Comparison of ENCODE assay signal across 20 cellular contexts in genomic region chr6:10745116-10745515, GRCh38. TPM values are rescaled to one million over a fixed set of nuclear protein-coding genes. Genes with fewer than 3 reads are reported as not detected.
A peak's percentile ranks its signal among the peaks of the same experiment; 100 is the strongest.
DNase-seq lines count a peak whose midpoint lies in the region; ATAC-seq and TF ChIP-seq lines count a peak whose summit lies in the region.
"Had no signal": no experiment of that assay in that cellular context is flagged by ENCODE, and none has a peak within 500 bp of the region (broad histone marks: within the 10 kb centered on the region; RNA-seq: fewer than 3 reads in every experiment).

No MANE protein-coding gene starts in this region.

- no TSS peak for BruUV-seq in Panc1 (replicated peaks; lab: Mats Ljungman, UMichigan)

- H3K9me3 Mint-ChIP-seq in T-helper 1 cell treated with Interleukin-12 subunit alpha and Interleukin-12 subunit beta and Interleukin-4 antibody, amounts not matched to agents 30 μg/mL and 1 μg/mL, for 36 hours: no peaks in the 10 kb centered on the region
- H3K9me3 Mint-ChIP-seq in CD4-positive, CD25-positive, alpha-beta regulatory T cell: no peaks in the 10 kb centered on the region
- no peaks in the 10 kb centered on the region for H3K9me3 Mint-ChIP-seq in memory B cell
- H3K9me3 Mint-ChIP-seq: IgD-negative memory B cell had no signal

- H3K36me3 Mint-ChIP-seq in T-helper 1 cell treated with Interleukin-12 subunit alpha and Interleukin-12 subunit beta and Interleukin-4 antibody, amounts not matched to agents 30 μg/mL and 1 μg/mL, for 36 hours (ENCODE audit: low read depth): peaks cover 5% of the 10 kb centered on the region
- peaks cover 8% of the 10 kb centered on the region for H3K36me3 Mint-ChIP-seq in CD4-positive, CD25-positive, alpha-beta regulatory T cell
- no peaks in the 10 kb centered on the region for H3K36me3 Mint-ChIP-seq in memory B cell
- H3K36me3 Mint-ChIP-seq: IgD-negative memory B cell had no signal

- in situ Hi-C loops in Panc1 (cut with HindIII; ENCODE audit: low pct_unique_long_range_greater_than_20kb, low sequenced_read_pairs): no loop called here

- H3K36me3 ChIP-seq in CD4-positive, CD25-positive, alpha-beta regulatory T cell (ENCODE audit: control insufficient read depth, insufficient read depth, low read length): peaks cover 6% of the 10 kb centered on the region
- peaks cover 5% of the 10 kb centered on the region; the same call in 1 of the 2 replicates for H3K36me3 ChIP-seq in Panc1 (ENCODE audit: control insufficient read depth, insufficient read depth, low read length)

- TF ChIP-seq CTCF in Panc1 (IDR thresholded peaks at IDR 0.05): no peak

- intact Hi-C loops in Panc1 (cut with micrococcal nuclease; ENCODE audit: unreplicated experiment): no loop called here

- no peaks in the 10 kb centered on the region for H3K9me3 ChIP-seq in CD4-positive, CD25-positive, alpha-beta regulatory T cell (ENCODE audit: control insufficient read depth in 2 of 2, low read length in 2 of 2)
- no peaks in the 10 kb centered on the region for H3K9me3 ChIP-seq in Panc1 (ENCODE audit: control insufficient read depth, insufficient read depth, low read depth, low read length)

- H3K27ac Mint-ChIP-seq in T-helper 1 cell treated with Interleukin-12 subunit alpha and Interleukin-12 subunit beta and Interleukin-4 antibody, amounts not matched to agents 30 μg/mL and 1 μg/mL, for 36 hours: peak overlapping the region; percentile 74
- peak overlapping the region in 1 of 3 donors; percentile 50 for H3K27ac Mint-ChIP-seq in CD4-positive, CD25-positive, alpha-beta regulatory T cell
- H3K27ac Mint-ChIP-seq in memory B cell: no peak overlapping the region

- no peak overlapping the region for H3K27ac ChIP-seq in CD4-positive, CD25-positive, alpha-beta regulatory T cell (ENCODE audit: insufficient read depth, low read length, poor library complexity, severe bottlenecking)
- peak overlapping the region; percentile 15; the same call in 1 of the 2 replicates for H3K27ac ChIP-seq in Panc1 (ENCODE audit: low read length)
- H3K27ac ChIP-seq: 22Rv1 had no signal

- no peaks in the 10 kb centered on the region for H3K27me3 ChIP-seq in CD4-positive, CD25-positive, alpha-beta regulatory T cell (ENCODE audit: control insufficient read depth, insufficient read depth, low read length)
- H3K27me3 ChIP-seq in Panc1 (ENCODE audit: control insufficient read depth, insufficient read depth, low read length): no peaks in the 10 kb centered on the region

- POLR2A ChIA-PET in Panc1 (lab: Charles Lee): no interaction called here

- H3K4me1 ChIP-seq in CD4-positive, CD25-positive, alpha-beta regulatory T cell (ENCODE audit: control insufficient read depth, insufficient read depth, low read length, poor library complexity, severe bottlenecking): peaks cover 32% of the 10 kb centered on the region
- peaks cover 30% of the 10 kb centered on the region for H3K4me1 ChIP-seq in Panc1 (ENCODE audit: control insufficient read depth, insufficient read depth, low read length)

- H3K4me3 ChIP-seq in CD4-positive, CD25-positive, alpha-beta regulatory T cell (ENCODE audit: low read depth, low read length): no peak overlapping the region
- no peak overlapping the region for H3K4me3 ChIP-seq in Panc1 (ENCODE audit: low read depth in 2 of 2, low read length in 2 of 2)
- H3K4me3 ChIP-seq: GM12878 had no signal

- no peak for ATAC-seq in CD4-positive, CD25-positive, alpha-beta regulatory T cell (ENCODE audit: low read depth in 2 of 2)
- no peak for ATAC-seq in Panc1
- no peak for ATAC-seq in memory B cell (ENCODE audit: low read depth)
- ATAC-seq: GM12878, HCT116, Right ventricle myocardium inferior had no signal

- DNase-seq in T-helper 1 cell (no peak), Panc1 (ENCODE audit: low read depth, low spot score) (no peak), memory B cell (ENCODE audit: low spot score in 2 of 2) (no peak), NCI-H69 (lab: John Stamatoyannopoulos, UW) (no peak), NCI-H82 (lab: John Stamatoyannopoulos, UW) (no peak)
- DNase-seq in CD4-positive, CD25-positive, alpha-beta regulatory T cell: no peak
- no peak for DNase-seq in stimulated activated CD4-positive, alpha-beta T cell treated with anti-CD3 and anti-CD28 coated beads, Interleukin-12 subunit alpha, Interleukin-12 subunit beta, amount 100 ng/mL, for 4 hours
- DNase-seq: DMS153, Karpas-422, NCI-H1417 treated with DMSO at 0.1 percent for 48 hours, NCI-H2029, NCI-H2171, NCI-H526 treated with DMSO at 0.1 percent for 48 hours had no signal

- H3K4me3 Mint-ChIP-seq in T-helper 1 cell treated with Interleukin-12 subunit alpha and Interleukin-12 subunit beta and Interleukin-4 antibody, amounts not matched to agents 30 μg/mL and 1 μg/mL, for 36 hours: peak overlapping the region; percentile 27
- H3K4me3 Mint-ChIP-seq in CD4-positive, CD25-positive, alpha-beta regulatory T cell: peak overlapping the region in 3 of 4 donors; percentile 31 to 98 (median 80)
- H3K4me3 Mint-ChIP-seq in memory B cell: peak overlapping the region; percentile 2
- H3K4me3 Mint-ChIP-seq: CD14-positive monocyte had no signal

- H3K4me1 Mint-ChIP-seq in T-helper 1 cell treated with Interleukin-12 subunit alpha and Interleukin-12 subunit beta and Interleukin-4 antibody, amounts not matched to agents 30 μg/mL and 1 μg/mL, for 36 hours (ENCODE audit: low read depth): peaks cover 25% of the 10 kb centered on the region
- peaks cover 13 to 51% (median 33%) of the 10 kb centered on the region in 4 donors for H3K4me1 Mint-ChIP-seq in CD4-positive, CD25-positive, alpha-beta regulatory T cell
- H3K4me1 Mint-ChIP-seq in memory B cell: peaks cover 12% of the 10 kb centered on the region

- no peaks in the 10 kb centered on the region for H3K27me3 Mint-ChIP-seq in T-helper 1 cell treated with Interleukin-12 subunit alpha and Interleukin-12 subunit beta and Interleukin-4 antibody, amounts not matched to agents 30 μg/mL and 1 μg/mL, for 36 hours (ENCODE audit: low read depth)
- H3K27me3 Mint-ChIP-seq in CD4-positive, CD25-positive, alpha-beta regulatory T cell: no peaks in the 10 kb centered on the region
- H3K27me3 Mint-ChIP-seq in memory B cell: no peaks in the 10 kb centered on the region
- H3K27me3 Mint-ChIP-seq: IgD-negative memory B cell had no signal

- CTCF ChIA-PET in Panc1 (lab: Charles Lee): no interaction called here

RNA-seq across cellular contexts. Expression of gene TMEM14B, which starts 2.5 kb away (rescaled TPM):
- 48.8 TPM for total RNA-seq in CD4-positive, CD25-positive, alpha-beta regulatory T cell
- polyA plus RNA-seq in CD4-positive, CD25-positive, alpha-beta regulatory T cell: 100 to 1,000 TPM; 177 to 219 (median 209) TPM
- total RNA-seq in Panc1 (2021; ENCODE audit: unreplicated experiment): 180 TPM
- polyA plus RNA-seq in Panc1 (2012; ENCODE audit: insufficient read length): 103 TPM

RNA-seq across cellular contexts. Expression of gene TMEM14C, which starts 22.2 kb away (rescaled TPM):
- total RNA-seq in CD4-positive, CD25-positive, alpha-beta regulatory T cell: 15.7 TPM
- 100 to 1,000 TPM in 1 of 4 donors, 10 to 100 TPM in 3; 83.7 to 172 (median 89.2) TPM for polyA plus RNA-seq in CD4-positive, CD25-positive, alpha-beta regulatory T cell
- 159 TPM for total RNA-seq in Panc1 (2021; ENCODE audit: unreplicated experiment)
- 134 TPM for polyA plus RNA-seq in Panc1 (2012; ENCODE audit: insufficient read length)

RNA-seq across cellular contexts. Expression of gene PAK1IP1, which starts 50.3 kb away (rescaled TPM):
- 6.0 TPM for total RNA-seq in CD4-positive, CD25-positive, alpha-beta regulatory T cell
- polyA plus RNA-seq in CD4-positive, CD25-positive, alpha-beta regulatory T cell: 10 to 100 TPM; 12.2 to 14.4 (median 13.9) TPM
- 27.3 TPM for total RNA-seq in Panc1 (2021; ENCODE audit: unreplicated experiment)
- 18.1 TPM for polyA plus RNA-seq in Panc1 (2012; ENCODE audit: insufficient read length)

RNA-seq across cellular contexts. Expression of gene C6orf52, which starts 50.7 kb away (rescaled TPM):
- not detected for total RNA-seq in CD4-positive, CD25-positive, alpha-beta regulatory T cell
- polyA plus RNA-seq in CD4-positive, CD25-positive, alpha-beta regulatory T cell: 1 to 10 TPM in 2 of 4 donors, under 1 TPM in 1, not detected in 1; 0.68 to 2.6 (median 2.3) TPM
- 6.5 TPM for total RNA-seq in Panc1 (2021; ENCODE audit: unreplicated experiment)
- 5.1 TPM for polyA plus RNA-seq in Panc1 (2012; ENCODE audit: insufficient read length)

Comparison
In these comparisons a context has a peak if more than half of its experiments do, and no peak if none do; other contexts are left out.
1. H3K4me3 Mint-ChIP-seq: peak in every context shown above with its lines; median percentile 80 in CD4-positive, CD25-positive, alpha-beta regulatory T cell; 27 in T-helper 1 cell treated with Interleukin-12 subunit alpha and Interleukin-12 subunit beta and Interleukin-4 antibody, amounts not matched to agents 30 μg/mL and 1 μg/mL, for 36 hours; 2 in memory B cell.